9 cellular contexts compared by ENCODE assay signal in the genomic region with DNA sequence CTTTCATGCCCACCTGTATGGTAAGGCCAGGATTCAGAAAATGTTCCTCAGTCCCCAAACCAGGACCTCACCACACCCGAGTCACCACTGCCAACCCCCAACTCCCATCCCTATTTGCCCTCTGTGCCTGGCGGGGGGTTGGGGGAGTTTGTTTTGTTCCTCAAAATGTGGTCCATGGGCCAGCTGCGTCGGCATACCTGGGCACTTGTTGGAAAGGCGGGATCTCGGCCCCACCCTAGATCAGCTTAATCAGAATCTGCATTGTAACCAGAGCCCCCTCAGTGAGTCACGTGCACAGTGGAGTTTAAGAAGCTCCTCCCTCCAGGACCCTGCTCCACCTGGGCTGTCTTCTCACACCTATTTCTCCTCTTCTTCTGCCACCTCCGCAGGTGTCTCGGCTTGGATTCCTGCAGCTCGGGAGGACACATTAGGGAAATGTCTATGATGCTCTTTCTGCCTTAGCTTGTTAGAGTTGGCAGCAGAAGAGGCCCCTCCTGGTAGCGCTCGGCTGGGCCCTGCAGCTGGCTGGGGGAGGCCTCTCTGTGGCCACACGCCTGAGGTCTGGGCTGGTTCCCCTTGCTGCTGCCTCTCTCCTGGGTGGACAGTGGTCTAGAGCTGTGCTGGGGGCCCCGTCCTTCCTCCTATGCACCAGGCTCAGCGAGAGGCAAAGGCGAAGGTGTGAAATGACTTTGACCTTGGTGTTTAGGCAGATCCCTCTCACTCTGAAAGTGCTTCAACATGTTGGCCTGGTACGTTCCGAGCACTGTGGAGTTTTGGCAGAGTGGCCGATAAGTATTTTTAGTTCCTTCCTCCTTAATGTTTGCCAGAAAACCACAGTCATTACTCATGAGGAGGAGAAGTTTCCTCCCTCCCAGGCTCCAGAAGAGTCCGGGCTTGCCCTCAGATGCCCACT. TPM values are rescaled to one million over a fixed set of nuclear protein-coding genes. Genes with fewer than 3 reads are reported as not detected.
DNase-seq lines count a peak whose midpoint lies in the region; ATAC-seq and TF ChIP-seq lines count a peak whose summit lies in the region.
"Had no signal": no experiment of that assay in that cellular context is flagged by ENCODE, and none has a peak within 500 bp of the region (broad histone marks: within the 10 kb centered on the region; RNA-seq: fewer than 3 reads in every experiment).

No MANE protein-coding gene starts in this region.

- DNase-seq in ELF-1 (ENCODE audit: low read depth, low spot score) (peak; percentile 31), KBM-7 (peak; percentile 94), Right ventricle myocardium superior (peak; percentile 54), sigmoid colon (peak; percentile 78), NAMALWA (ENCODE audit: low spot score) (no peak), NCI-H2227 treated with DMSO at 0.1 percent for 48 hours (lab: John Stamatoyannopoulos, UW) (no peak)

- no peak for TF ChIP-seq CTCF in sigmoid colon (IDR thresholded peaks at IDR 0.05)

- H3K9me3 Mint-ChIP-seq in activated T-helper 17 cell treated with anti-CD3 and anti-CD28 coated beads, Interleukin-2, amount 50 U/mL, for 72 hours = no peaks in the 10 kb centered on the region

- H3K27ac ChIP-seq in sigmoid colon = peak overlapping the region; percentile 70 to 89 (median 83)
- H3K27ac ChIP-seq: SJSA1 had no signal

- no peak overlapping the region for H3K27ac Mint-ChIP-seq in activated T-helper 17 cell treated with anti-CD3 and anti-CD28 coated beads, Interleukin-2, amount 50 U/mL, for 72 hours

- intact Hi-C loops in Right ventricle myocardium superior (cut with DNase I) (no loop called here), sigmoid colon (cut with DNase I) (loop anchor here (2.0 kb wide), 1 partner anchor 41 kb away; the partner anchor contains the start of gene CAMTA1)

- H3K4me3 ChIP-seq in sigmoid colon = peak overlapping the region in 2 of 4 donors; percentile 6
- H3K4me3 ChIP-seq: SJSA1 had no signal

- no peaks in the 10 kb centered on the region for H3K9me3 ChIP-seq in sigmoid colon
- H3K9me3 ChIP-seq: SJSA1 had no signal

- H3K27me3 Mint-ChIP-seq in activated T-helper 17 cell treated with anti-CD3 and anti-CD28 coated beads, Interleukin-2, amount 50 U/mL, for 72 hours = peaks cover 24% of the 10 kb centered on the region

- no peak for TF ChIP-seq POLR2A in sigmoid colon (IDR thresholded peaks at IDR 0.05)

- ATAC-seq in activated T-helper 17 cell treated with anti-CD3 and anti-CD28 coated beads, Interleukin-2, amount 50 U/mL, for 72 hours (replicated peaks) = peak; percentile 30
- ATAC-seq in Right ventricle myocardium superior (ENCODE audit: poor library complexity) (peak; percentile 94), HG02588 (IDR thresholded peaks at IDR 0.05; ENCODE audit: unreplicated experiment) (no peak)

- no peak overlapping the region for H3K4me3 Mint-ChIP-seq in activated T-helper 17 cell treated with anti-CD3 and anti-CD28 coated beads, Interleukin-2, amount 50 U/mL, for 72 hours

- H3K27me3 ChIP-seq in sigmoid colon = no peaks in the 10 kb centered on the region

- H3K4me1 Mint-ChIP-seq in activated T-helper 17 cell treated with anti-CD3 and anti-CD28 coated beads, Interleukin-2, amount 50 U/mL, for 72 hours = peaks cover 8% of the 10 kb centered on the region

- TF ChIP-seq EP300 in sigmoid colon (IDR thresholded peaks at IDR 0.05) = no peak

- H3K36me3 ChIP-seq in sigmoid colon = no peaks in the 10 kb centered on the region
- H3K36me3 ChIP-seq: SJSA1 had no signal

- peaks cover 0 to 20% (median 17%) of the 10 kb centered on the region in 4 donors for H3K4me1 ChIP-seq in sigmoid colon

- in situ Hi-C loops in KBM-7 (cut with MboI; ENCODE audit: low pct_unique_long_range_greater_than_20kb, low sequenced_read_pairs) = no loop called here

- WGBS in sigmoid colon, 2 donors = 45 to 80% methylated on average over 20 of the region's 20 CpGs

- H3K36me3 Mint-ChIP-seq in activated T-helper 17 cell treated with anti-CD3 and anti-CD28 coated beads, Interleukin-2, amount 50 U/mL, for 72 hours (ENCODE audit: low read depth) = no peaks in the 10 kb centered on the region

RNA-seq across cellular contexts. Expression of gene CAMTA1, which starts 41.8 kb away (rescaled TPM):
- total RNA-seq in activated T-helper 17 cell treated with anti-CD3 and anti-CD28 coated beads, Interleukin-2, amount 50 U/mL, for 72 hours = 10 to 100 TPM; 36.7 to 51.9 TPM
- 153 TPM for total RNA-seq in Right ventricle myocardium superior
- 100 to 1,000 TPM; 153 to 178 (median 168) TPM for total RNA-seq in sigmoid colon
- polyA plus RNA-seq in sigmoid colon = 100 to 1,000 TPM in 2 of 3 donors, 10 to 100 TPM in 1; 97.9 to 196 (median 181) TPM

RNA-seq across cellular contexts. Expression of gene DNAJC11, which starts 41.8 kb away (rescaled TPM):
- 10 to 100 TPM; 30.6 to 70.5 TPM for total RNA-seq in activated T-helper 17 cell treated with anti-CD3 and anti-CD28 coated beads, Interleukin-2, amount 50 U/mL, for 72 hours
- total RNA-seq in Right ventricle myocardium superior (74.0 TPM), sigmoid colon (10 to 100 TPM; 21.0 to 34.6 (median 23.8) TPM)
- 10 to 100 TPM; 33.0 to 48.5 (median 46.7) TPM for polyA plus RNA-seq in sigmoid colon

Comparison
In these comparisons a context has a peak if more than half of its experiments do, and no peak if none do; other contexts are left out.
1. DNase-seq: peak in ELF-1 (single experiment), KBM-7 (single experiment), Right ventricle myocardium superior (single experiment) and sigmoid colon (single experiment); none in NAMALWA (single experiment) and NCI-H2227 treated with DMSO at 0.1 percent for 48 hours (single experiment).